In genomic region chr10:112435013-112435619, GRCh38 we compare ENCODE assay signal across 9 cellular contexts. TPM values are rescaled to one million over a fixed set of nuclear protein-coding genes. Genes with fewer than 3 reads are reported as not detected.
DNase-seq lines count a peak whose midpoint lies in the region; FAIRE-seq and TF ChIP-seq lines count a peak whose summit lies in the region.
"Had no signal": no experiment of that assay in that cellular context is flagged by ENCODE, and none has a peak within 500 bp of the region (broad histone marks: within the 10 kb centered on the region; RNA-seq: fewer than 3 reads in every experiment).

No MANE protein-coding gene starts in this region.

- no peaks in the 10 kb centered on the region for H3F3A ChIP-seq in MM.1S (ENCODE audit: insufficient read depth, low read length)

- H3K27me3 ChIP-seq in MM.1S (replicated peaks; ENCODE audit: insufficient read depth, low read length) (no peaks in the 10 kb centered on the region), colonic mucosa (no peaks in the 10 kb centered on the region), ovary (no peaks in the 10 kb centered on the region)

- H3K4me1 Mint-ChIP-seq in neural crest cell: no peaks in the 10 kb centered on the region
- H3K4me1 Mint-ChIP-seq in activated naive CD4-positive, alpha-beta T cell treated with anti-CD3 and anti-CD28 coated beads, Interleukin-2, amount 10 ng/mL, durations not matched to agents 7 days and 5 days: no peaks in the 10 kb centered on the region

- H3K4me1 ChIP-seq in MM.1S (ENCODE audit: low read length) (no peaks in the 10 kb centered on the region), colonic mucosa (no peaks in the 10 kb centered on the region), ovary (ENCODE audit: insufficient read depth) (no peaks in the 10 kb centered on the region)

- CTCF ChIA-PET in activated naive CD4-positive, alpha-beta T cell treated with anti-CD3 and anti-CD28 coated beads, Interleukin-2, amount 10 ng/mL, durations not matched to agents 7 days and 5 days (lab: Charles Lee): interaction anchor here (0.7 to 4.0 kb wide), 21 partner anchors 10 to 319 kb away, joined by 3 to 19 read pairs (median 4); no protein-coding TSS in a partner anchor

- H3K9ac ChIP-seq in MM.1S (ENCODE audit: low read length) (no peak overlapping the region), colonic mucosa (ENCODE audit: low read depth in 2 of 2, low read length in 2 of 2) (no peak overlapping the region)

- intact Hi-C loops in colonic mucosa (cut with DNase I) (no loop called here), ovary (cut with DNase I) (no loop called here)

- no peaks in the 10 kb centered on the region for H4K20me1 ChIP-seq in MM.1S (ENCODE audit: insufficient read depth, low read length)

- no peaks in the 10 kb centered on the region for H3K9me3 Mint-ChIP-seq in neural crest cell
- no peaks in the 10 kb centered on the region for H3K9me3 Mint-ChIP-seq in activated naive CD4-positive, alpha-beta T cell treated with anti-CD3 and anti-CD28 coated beads, Interleukin-2, amount 10 ng/mL, durations not matched to agents 7 days and 5 days
- H3K9me3 Mint-ChIP-seq: activated naive CD4-positive, alpha-beta T cell treated with anti-CD3 and anti-CD28 coated beads, Interleukin-2, amount 50 U/mL, for 24 hours had no signal

- WGBS in ovary, 3 donors: 84 to 86% (median 86%) methylated on average over 2 of the region's 2 CpGs

- H3K4me2 ChIP-seq in MM.1S (ENCODE audit: low read depth, low read length): no peak overlapping the region

- no peaks in the 10 kb centered on the region for H3K27me3 Mint-ChIP-seq in neural crest cell (ENCODE audit: low read depth)
- no peaks in the 10 kb centered on the region for H3K27me3 Mint-ChIP-seq in activated naive CD4-positive, alpha-beta T cell treated with anti-CD3 and anti-CD28 coated beads, Interleukin-2, amount 10 ng/mL, durations not matched to agents 7 days and 5 days
- H3K27me3 Mint-ChIP-seq: activated naive CD4-positive, alpha-beta T cell treated with anti-CD3 and anti-CD28 coated beads, Interleukin-2, amount 50 U/mL, for 24 hours had no signal

- H3K4me3 ChIP-seq in MM.1S (ENCODE audit: low read length) (no peak overlapping the region), colonic mucosa (no peak overlapping the region), ovary (no peak overlapping the region)

- TF ChIP-seq CTCF in MM.1S (IDR thresholded peaks at IDR 0.05; ENCODE audit: low read length) (peak; percentile 39; the same call in 1 of the 2 replicates), colonic mucosa (IDR thresholded peaks at IDR 0.05) (peak; percentile 38), neural crest cell (conservative IDR thresholded peaks at IDR 0.05) (peak; percentile 69), ovary (IDR thresholded peaks at IDR 0.05) (peak in 1 of 3 donors; percentile 10)

- no peak for TF ChIP-seq EP300 in ovary (IDR thresholded peaks at IDR 0.05)

- no peak overlapping the region for H3K27ac Mint-ChIP-seq in neural crest cell (ENCODE audit: unreplicated experiment)
- no peak overlapping the region for H3K27ac Mint-ChIP-seq in activated naive CD4-positive, alpha-beta T cell treated with anti-CD3 and anti-CD28 coated beads, Interleukin-2, amount 10 ng/mL, durations not matched to agents 7 days and 5 days
- H3K27ac Mint-ChIP-seq: activated naive CD4-positive, alpha-beta T cell treated with anti-CD3 and anti-CD28 coated beads, Interleukin-2, amount 50 U/mL, for 24 hours had no signal

- FAIRE-seq in HTR-8/SVneo (lab: Jason Lieb, UNC) (no peak), GM12891 (lab: Jason Lieb, UNC) (no peak)

- peaks cover 2% of the 10 kb centered on the region for H3K36me3 Mint-ChIP-seq in neural crest cell (ENCODE audit: low read depth)
- peaks cover 26% of the 10 kb centered on the region for H3K36me3 Mint-ChIP-seq in activated naive CD4-positive, alpha-beta T cell treated with anti-CD3 and anti-CD28 coated beads, Interleukin-2, amount 10 ng/mL, durations not matched to agents 7 days and 5 days

- no peak for TF ChIP-seq POLR2A in ovary (IDR thresholded peaks at IDR 0.05)
- TF ChIP-seq POLR2A in GM12891 (IDR thresholded peaks at IDR 0.05; ENCODE audit: low read depth, low read length): no peak

- no peaks in the 10 kb centered on the region for H3K79me2 ChIP-seq in MM.1S (ENCODE audit: low read length)

- DNase-seq in DMS153 treated with DMSO at 0.1 percent for 48 hours (lab: John Stamatoyannopoulos, UW; ENCODE audit: unreplicated experiment) (peak; percentile 11), MM.1S (peak; percentile 31), colonic mucosa (no peak), neural crest cell (ENCODE audit: low read depth, low spot score) (no peak), HTR-8/SVneo (ENCODE audit: insufficient read length, low spot score) (no peak), ovary (no peak), GM12891 (ENCODE audit: insufficient read length, low spot score) (no peak)
- DNase-seq in activated naive CD4-positive, alpha-beta T cell treated with anti-CD3 and anti-CD28 coated beads, Interleukin-2, amount 10 ng/mL, durations not matched to agents 7 days and 5 days: no peak

- no peak overlapping the region for H2AFZ ChIP-seq in MM.1S (ENCODE audit: low read length)

- no peaks in the 10 kb centered on the region; the same call in 1 of the 2 replicates for H3K36me3 ChIP-seq in MM.1S (replicated peaks; ENCODE audit: insufficient read depth, low read length)
- H3K36me3 ChIP-seq in colonic mucosa: peaks cover 8% of the 10 kb centered on the region
- H3K36me3 ChIP-seq in ovary: no peaks in the 10 kb centered on the region

- no peak overlapping the region for H3K4me3 Mint-ChIP-seq in neural crest cell
- no peak overlapping the region for H3K4me3 Mint-ChIP-seq in activated naive CD4-positive, alpha-beta T cell treated with anti-CD3 and anti-CD28 coated beads, Interleukin-2, amount 10 ng/mL, durations not matched to agents 7 days and 5 days
- H3K4me3 Mint-ChIP-seq: activated naive CD4-positive, alpha-beta T cell treated with anti-CD3 and anti-CD28 coated beads, Interleukin-2, amount 50 U/mL, for 24 hours had no signal

- H3K9me2 ChIP-seq in MM.1S (replicated peaks; ENCODE audit: insufficient read depth, low read length): no peaks in the 10 kb centered on the region

- H3K9me3 ChIP-seq in MM.1S (replicated peaks; ENCODE audit: insufficient read depth, low read length): no peaks in the 10 kb centered on the region
- H3K9me3 ChIP-seq in colonic mucosa: no peaks in the 10 kb centered on the region
- H3K9me3 ChIP-seq in ovary: no peaks in the 10 kb centered on the region

- H3K27ac ChIP-seq in MM.1S (ENCODE audit: low read length): no peak overlapping the region
- H3K27ac ChIP-seq in colonic mucosa: no peak overlapping the region
- H3K27ac ChIP-seq in ovary: no peak overlapping the region

TF ChIP-seq in GM12891, 5 proteins besides CTCF, POLR2A, EP300 and RAD21:
- TF ChIP-seq POU2F2 (IDR thresholded peaks at IDR 0.05; ENCODE audit: low read depth, low read length) (no peak), TAF1 (IDR thresholded peaks at IDR 0.05; ENCODE audit: low read depth, low read length) (no peak), POLR2AphosphoS5 (IDR thresholded peaks at IDR 0.05; ENCODE audit: low read depth, low read length) (no peak), PAX5 (IDR thresholded peaks at IDR 0.05; ENCODE audit: insufficient read depth, low read length, severe bottlenecking) (no peak)

RNA-seq across cellular contexts. Expression of gene ZDHHC6, which starts 11.6 kb away (rescaled TPM):
- total RNA-seq in colonic mucosa (10 to 100 TPM; 37.9 to 50.7 TPM), neural crest cell (45.0 and 45.5 TPM in 2 replicates), ovary (10 to 100 TPM; 14.8 to 34.8 (median 26.9) TPM)
- polyA plus RNA-seq in ovary: 10 to 100 TPM; 28.8 to 44.7 TPM
- polyA plus RNA-seq in GM12891 (2012; ENCODE audit: low read depth, missing spikeins): 22.0 TPM

RNA-seq across cellular contexts. Expression of gene VTI1A, which starts 11.9 kb away (rescaled TPM):
- 10 to 100 TPM; 34.1 to 38.6 TPM for total RNA-seq in colonic mucosa
- 30.4 and 34.2 TPM in 2 replicates for total RNA-seq in neural crest cell
- total RNA-seq in ovary: 10 to 100 TPM; 15.8 to 48.2 (median 23.6) TPM
- 10 to 100 TPM in 1 of 2 donors, 1 to 10 TPM in 1; 7.8 to 17.6 TPM for polyA plus RNA-seq in ovary
- polyA plus RNA-seq in GM12891 (2012; ENCODE audit: low read depth, missing spikeins): 15.9 TPM

Comparison
In these comparisons a context has a peak if more than half of its experiments do, and no peak if none do; other contexts are left out.
1. DNase-seq: peak in DMS153 treated with DMSO at 0.1 percent for 48 hours (single experiment) and MM.1S (single experiment); none in colonic mucosa (single experiment), neural crest cell (single experiment), HTR-8/SVneo (single experiment), activated naive CD4-positive, alpha-beta T cell treated with anti-CD3 and anti-CD28 coated beads, Interleukin-2, amount 10 ng/mL, durations not matched to agents 7 days and 5 days (single experiment), ovary (0 of 5) and GM12891 (single experiment).